ENCODE assay signal across 13 cellular contexts in genomic region chr13:24075137-24075975, GRCh38.
DNase-seq lines count a peak whose midpoint lies in the region; ATAC-seq and TF ChIP-seq lines count a peak whose summit lies in the region.
"Had no signal": no experiment of that assay in that cellular context is flagged by ENCODE, and none has a peak within 500 bp of the region (broad histone marks: within the 10 kb centered on the region; RNA-seq: fewer than 3 reads in every experiment).

No MANE protein-coding gene starts in this region.

- BruUV-seq in A673 (replicated peaks; lab: Mats Ljungman, UMichigan): no TSS peak

- CTCF ChIA-PET in A673 (lab: Charles Lee): no interaction called here

- no peaks in the 10 kb centered on the region for H3K9me3 Mint-ChIP-seq in endodermal cell
- no peaks in the 10 kb centered on the region for H3K9me3 Mint-ChIP-seq in stimulated activated memory B cell treated with anti-CD40 and anti-IgM and Interleukin-4, amounts not matched to agents 10 μg/mL and 1 μg/mL and 100 μg/mL, for 72 hours

- no peaks in the 10 kb centered on the region for H3K27me3 ChIP-seq in ascending aorta
- no peaks in the 10 kb centered on the region for H3K27me3 ChIP-seq in neuronal stem cell (ENCODE audit: control insufficient read depth in 3 of 3, insufficient read depth in 3 of 3, low read depth in 1 of 3, low read length in 3 of 3)
- H3K27me3 ChIP-seq in A673 (replicated peaks; ENCODE audit: insufficient read depth, low read depth, low read length, poor library complexity): no peaks in the 10 kb centered on the region
- no peaks in the 10 kb centered on the region for H3K27me3 ChIP-seq in endodermal cell (ENCODE audit: control insufficient read depth, insufficient read depth, low read length, poor library complexity, severe bottlenecking)
- H3K27me3 ChIP-seq: tibial nerve had no signal

- H3K18ac ChIP-seq in neuronal stem cell (ENCODE audit: low read length): no peak overlapping the region

- no peak overlapping the region for H3K4me3 Mint-ChIP-seq in endodermal cell
- no peak overlapping the region for H3K4me3 Mint-ChIP-seq in stimulated activated memory B cell treated with anti-CD40 and anti-IgM and Interleukin-4, amounts not matched to agents 10 μg/mL and 1 μg/mL and 100 μg/mL, for 72 hours
- H3K4me3 Mint-ChIP-seq: activated CD8-positive, alpha-beta memory T cell treated with anti-CD3 and anti-CD28 coated beads, Interleukin-2, amount 10 ng/mL, durations not matched to agents 7 days and 5 days had no signal

- no peak overlapping the region for H3K14ac ChIP-seq in neuronal stem cell (ENCODE audit: low read length)

- H4K91ac ChIP-seq in neuronal stem cell (ENCODE audit: low read depth, low read length, poor library complexity): no peak overlapping the region

- H3K4me1 ChIP-seq in ascending aorta (peaks cover 0 to 13% of the 10 kb centered on the region in 2 donors), neuronal stem cell (ENCODE audit: control insufficient read depth in 2 of 2, insufficient read depth in 1 of 2, low read depth in 1 of 2, low read length in 2 of 2) (peaks cover 15 to 22% of the 10 kb centered on the region in 2 donors), A673 (ENCODE audit: insufficient read depth, low read length, poor library complexity, severe bottlenecking) (no peaks in the 10 kb centered on the region), endodermal cell (ENCODE audit: control insufficient read depth, insufficient read depth, low read length) (peaks cover 2% of the 10 kb centered on the region)

- no peak overlapping the region for H2BK15ac ChIP-seq in neuronal stem cell (ENCODE audit: low read length)

- H3K36me3 ChIP-seq in ascending aorta: no peaks in the 10 kb centered on the region
- no peaks in the 10 kb centered on the region for H3K36me3 ChIP-seq in neuronal stem cell (replicated peaks in 1 of 2; ENCODE audit: control insufficient read depth in 2 of 2, insufficient read depth in 2 of 2, low read length in 2 of 2)
- no peaks in the 10 kb centered on the region for H3K36me3 ChIP-seq in A673 (ENCODE audit: insufficient read depth, low read length, poor library complexity, severe bottlenecking)
- H3K36me3 ChIP-seq in endodermal cell (ENCODE audit: control insufficient read depth, insufficient read depth, low read length): no peaks in the 10 kb centered on the region
- H3K36me3 ChIP-seq: tibial nerve had no signal

- H3K27ac Mint-ChIP-seq in endodermal cell: no peak overlapping the region
- no peak overlapping the region for H3K27ac Mint-ChIP-seq in stimulated activated memory B cell treated with anti-CD40 and anti-IgM and Interleukin-4, amounts not matched to agents 10 μg/mL and 1 μg/mL and 100 μg/mL, for 72 hours
- H3K27ac Mint-ChIP-seq: activated CD8-positive, alpha-beta memory T cell treated with anti-CD3 and anti-CD28 coated beads, Interleukin-2, amount 10 ng/mL, durations not matched to agents 7 days and 5 days had no signal

- H3K27me3 Mint-ChIP-seq in endodermal cell (ENCODE audit: insufficient read depth): no peaks in the 10 kb centered on the region
- peaks cover 20% of the 10 kb centered on the region for H3K27me3 Mint-ChIP-seq in stimulated activated memory B cell treated with anti-CD40 and anti-IgM and Interleukin-4, amounts not matched to agents 10 μg/mL and 1 μg/mL and 100 μg/mL, for 72 hours

- POLR2A ChIA-PET in A673 (lab: Charles Lee; ENCODE audit: low non-redundant PET): interaction anchor here (0.6 kb wide), 1 partner anchor 65 kb away, joined by 10 read pairs; no protein-coding TSS in a partner anchor

- H2BK5ac ChIP-seq in neuronal stem cell (ENCODE audit: low read length): no peak overlapping the region

- H2BK120ac ChIP-seq in neuronal stem cell (ENCODE audit: low read depth, low read length): no peak overlapping the region

- intact Hi-C loops in ascending aorta (cut with DNase I): no loop called here
- intact Hi-C loops in A673 (cut with micrococcal nuclease; ENCODE audit: unreplicated experiment): no loop called here

- H3K23ac ChIP-seq in neuronal stem cell (ENCODE audit: low read depth, low read length, poor library complexity): no peak overlapping the region

- H2BK12ac ChIP-seq in neuronal stem cell (ENCODE audit: low read length): no peak overlapping the region

- no peaks in the 10 kb centered on the region for H3K79me1 ChIP-seq in neuronal stem cell (ENCODE audit: low read depth, low read length)

- peak overlapping the region; percentile 34 to 69 for H3K27ac ChIP-seq in ascending aorta
- no peak overlapping the region for H3K27ac ChIP-seq in neuronal stem cell (replicated peaks; ENCODE audit: low read length)
- no peak overlapping the region for H3K27ac ChIP-seq in A673 (ENCODE audit: low read depth, low read length, poor library complexity, severe bottlenecking)
- H3K27ac ChIP-seq in endodermal cell (ENCODE audit: low read depth, low read length): no peak overlapping the region

- H3K4me2 ChIP-seq in neuronal stem cell (ENCODE audit: insufficient read depth, low read length, poor library complexity, severe bottlenecking): no peak overlapping the region

- no peak overlapping the region for H3K4ac ChIP-seq in neuronal stem cell (ENCODE audit: low read length)

- no peak overlapping the region for H2AK5ac ChIP-seq in neuronal stem cell (ENCODE audit: low read depth, low read length)

- WGBS in neuronal stem cell (ENCODE audit: extremely low coverage in 2 of 2, insufficient read length in 2 of 2, insufficient replicate concordance in 1 of 2), 2 donors: no CpG with 5 or more reads among the region's 7 CpGs
- 85% methylated on average over 5 to 7 of the region's 7 CpGs for WGBS in endodermal cell (ENCODE audit: insufficient coverage in 1 of 2, insufficient read length in 1 of 2), 2 experiments

- no peak for ATAC-seq in stimulated activated memory B cell treated with anti-CD40 and anti-IgM and Interleukin-4, amounts not matched to agents 10 μg/mL and 1 μg/mL and 100 μg/mL, for 72 hours
- ATAC-seq: activated CD8-positive, alpha-beta memory T cell treated with anti-CD3 and anti-CD28 coated beads, Interleukin-2, amount 10 ng/mL, durations not matched to agents 7 days and 5 days; esophagus mucosa had no signal

- H3K4me1 Mint-ChIP-seq in endodermal cell: peaks cover 17% of the 10 kb centered on the region
- no peaks in the 10 kb centered on the region for H3K4me1 Mint-ChIP-seq in stimulated activated memory B cell treated with anti-CD40 and anti-IgM and Interleukin-4, amounts not matched to agents 10 μg/mL and 1 μg/mL and 100 μg/mL, for 72 hours

- no peak overlapping the region for H4K8ac ChIP-seq in neuronal stem cell (ENCODE audit: low read depth, low read length)

- H3K4me3 ChIP-seq in ascending aorta (no peak overlapping the region), neuronal stem cell (ENCODE audit: low read length in 2 of 2) (no peak overlapping the region), A673 (ENCODE audit: low read depth, low read length, poor library complexity, severe bottlenecking) (no peak overlapping the region), endodermal cell (ENCODE audit: low read length) (no peak overlapping the region)
- H3K4me3 ChIP-seq: tibial nerve had no signal

- DNase-seq in COLO668 (lab: John Stamatoyannopoulos, UW; ENCODE audit: unreplicated experiment): peak; percentile 34
- DNase-seq in ascending aorta (ENCODE audit: low spot score in 2 of 2): no peak
- DNase-seq in hepatic stellate cell (ENCODE audit: low spot score): peak; percentile 14
- DNase-seq in neuronal stem cell (ENCODE audit: low spot score): no peak
- no peak for DNase-seq in A673 (ENCODE audit: low spot score)
- DNase-seq in endodermal cell: no peak
- DNase-seq in activated gamma-delta T cell treated with Interleukin-2 at 50 U/mL for 16 hours: no peak
- DNase-seq: activated CD8-positive, alpha-beta memory T cell treated with anti-CD3 and anti-CD28 coated beads, Interleukin-2, amount 10 ng/mL, durations not matched to agents 7 days and 5 days; activated naive CD4-positive, alpha-beta T cell treated with Interleukin-2 at 50 U/mL for 16 hours; mesendoderm had no signal

- H3K9me3 ChIP-seq in ascending aorta (no peaks in the 10 kb centered on the region), neuronal stem cell (replicated peaks in 1 of 2; ENCODE audit: control insufficient read depth in 2 of 2, insufficient read depth in 1 of 2, low read depth in 1 of 2, low read length in 2 of 2) (no peaks in the 10 kb centered on the region), A673 (ENCODE audit: low read depth, low read length, poor library complexity, severe bottlenecking) (no peaks in the 10 kb centered on the region), endodermal cell (ENCODE audit: control insufficient read depth, low read length) (no peaks in the 10 kb centered on the region)
- H3K9me3 ChIP-seq: tibial nerve had no signal

- no peaks in the 10 kb centered on the region for H3K36me3 Mint-ChIP-seq in endodermal cell (ENCODE audit: low read depth)
- no peaks in the 10 kb centered on the region for H3K36me3 Mint-ChIP-seq in stimulated activated memory B cell treated with anti-CD40 and anti-IgM and Interleukin-4, amounts not matched to agents 10 μg/mL and 1 μg/mL and 100 μg/mL, for 72 hours
- H3K36me3 Mint-ChIP-seq: activated CD8-positive, alpha-beta memory T cell treated with anti-CD3 and anti-CD28 coated beads, Interleukin-2, amount 10 ng/mL, durations not matched to agents 7 days and 5 days had no signal

- H2AFZ ChIP-seq in neuronal stem cell (ENCODE audit: low read length): peak overlapping the region; percentile 15

- H3K9ac ChIP-seq in neuronal stem cell (ENCODE audit: low read depth, low read length, poor library complexity): no peak overlapping the region
- H3K9ac ChIP-seq in endodermal cell (ENCODE audit: extremely low read depth, low read length, poor library complexity, severe bottlenecking): no peak overlapping the region

- TF ChIP-seq CTCF in ascending aorta (IDR thresholded peaks at IDR 0.05) (no peak), A673 (conservative IDR thresholded peaks at IDR 0.05; ENCODE audit: low read depth, low read length) (no peak), endodermal cell (conservative IDR thresholded peaks at IDR 0.05) (no peak)

Comparison
In these comparisons a context has a peak if more than half of its experiments do, and no peak if none do; other contexts are left out.
1. DNase-seq: peak in COLO668 (single experiment) and hepatic stellate cell (single experiment); none in ascending aorta (0 of 2), neuronal stem cell (single experiment), A673 (single experiment), endodermal cell (single experiment) and activated gamma-delta T cell treated with Interleukin-2 at 50 U/mL for 16 hours (single experiment).
2. H3K27ac ChIP-seq: peak in ascending aorta (2 of 2); none in neuronal stem cell (single experiment), A673 (single experiment) and endodermal cell (single experiment).